14 cellular contexts compared by ENCODE assay signal in the genomic region with DNA sequence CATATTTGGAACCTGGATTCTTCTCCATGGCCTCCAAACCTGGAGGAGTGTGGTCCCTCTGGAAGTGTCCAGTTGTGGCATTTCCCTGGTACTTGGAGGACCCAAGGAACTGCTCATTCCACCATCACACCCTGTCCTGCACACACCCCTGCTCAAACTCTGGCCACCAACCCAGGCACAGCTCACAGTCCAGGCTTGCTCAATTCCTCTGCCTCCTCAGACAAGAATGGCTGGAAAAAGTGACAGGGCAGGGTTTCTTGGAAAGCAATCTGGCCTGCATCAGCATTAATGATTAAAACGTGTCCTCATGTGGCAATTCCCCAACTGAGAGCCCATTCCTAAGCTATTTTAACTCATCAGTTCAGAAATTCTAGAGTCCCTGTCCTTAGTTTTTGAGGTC. TPM values are rescaled to one million over a fixed set of nuclear protein-coding genes. Genes with fewer than 3 reads are reported as not detected.
DNase-seq lines count a peak whose midpoint lies in the region; ATAC-seq, FAIRE-seq and TF ChIP-seq lines count a peak whose summit lies in the region.
"Had no signal": no experiment of that assay in that cellular context is flagged by ENCODE, and none has a peak within 500 bp of the region (broad histone marks: within the 10 kb centered on the region; RNA-seq: fewer than 3 reads in every experiment).

No MANE protein-coding gene starts in this region.

- H3K27me3 ChIP-seq in right cardiac atrium (ENCODE audit: control insufficient read depth, insufficient read depth), result no peaks in the 10 kb centered on the region
- H3K27me3 ChIP-seq: ovary had no signal

- WGBS in right cardiac atrium, result 25% methylated on average over 1 of the region's 1 CpG

- H3K27ac ChIP-seq in coronary artery (no peak overlapping the region), right cardiac atrium (ENCODE audit: low read length) (no peak overlapping the region), kidney (ENCODE audit: low read depth in 2 of 2, low read length in 2 of 2) (no peak overlapping the region)
- H3K27ac ChIP-seq: ovary had no signal

- intact Hi-C loops in right cardiac atrium (cut with DNase I) (no loop called here), sciatic nerve (cut with DNase I) (no loop called here), kidney (cut with DNase I) (no loop called here)

- H3K4me3 ChIP-seq in coronary artery (no peak overlapping the region), right cardiac atrium (ENCODE audit: low read length) (no peak overlapping the region), kidney (ENCODE audit: low read length in 2 of 2) (no peak overlapping the region)
- H3K4me3 ChIP-seq: ovary had no signal

- TF ChIP-seq CTCF in AG09319 (IDR thresholded peaks at IDR 0.05; ENCODE audit: low read depth, low read length), result no peak
- TF ChIP-seq CTCF in coronary artery (IDR thresholded peaks at IDR 0.05), result no peak
- no peak for TF ChIP-seq CTCF in kidney (IDR thresholded peaks at IDR 0.05; ENCODE audit: borderline replicate concordance, extremely low read depth, insufficient read depth)

- DNase-seq in AG09319 (ENCODE audit: extremely low read depth, low read depth), result peak; percentile 73
- DNase-seq in coronary artery (ENCODE audit: low spot score), result peak; percentile 78
- DNase-seq in right cardiac atrium, result peak in 2 of 3 donors; percentile 64 to 74
- DNase-seq in sciatic nerve (ENCODE audit: low spot score), result peak; percentile 63
- no peak for DNase-seq in GM12891 (ENCODE audit: insufficient read length, low spot score)
- no peak for DNase-seq in kidney
- DNase-seq in activated CD8-positive, alpha-beta memory T cell treated with anti-CD3 and anti-CD28 coated beads for 24 hours, result no peak
- no peak for DNase-seq in activated naive CD4-positive, alpha-beta T cell (lab: John Stamatoyannopoulos, UW)
- DNase-seq: activated CD4-positive, alpha-beta memory T cell treated with anti-CD3 and anti-CD28 coated beads, Interleukin-2, amount 10 ng/mL, durations not matched to agents 7 days and 5 days; Calu3; NCI-H187; NCI-H526 treated with DMSO at 0.1 percent for 48 hours; ovary; substantia nigra had no signal

- ATAC-seq in right cardiac atrium, result peak; percentile 74 to 76
- peak; percentile 96 for ATAC-seq in sciatic nerve

- TF ChIP-seq POLR2A in GM12891 (IDR thresholded peaks at IDR 0.05; ENCODE audit: low read depth, low read length), result no peak

- FAIRE-seq in GM12891 (lab: Jason Lieb, UNC) (no peak), kidney (lab: Jason Lieb, UNC) (no peak)

- no peak overlapping the region for H3K9ac ChIP-seq in kidney (ENCODE audit: low read length in 2 of 2)

- H3K9me3 ChIP-seq in right cardiac atrium (ENCODE audit: control insufficient read depth, low read length) (no peaks in the 10 kb centered on the region), kidney (ENCODE audit: control insufficient read depth in 1 of 2, low read length in 2 of 2) (no peaks in the 10 kb centered on the region)
- H3K9me3 ChIP-seq: ovary had no signal

- H3K4me1 ChIP-seq in right cardiac atrium (ENCODE audit: control insufficient read depth, insufficient read depth, low read length) (no peaks in the 10 kb centered on the region), kidney (ENCODE audit: control insufficient read depth in 1 of 2, insufficient read depth in 1 of 2, low read depth in 1 of 2, low read length in 2 of 2) (no peaks in the 10 kb centered on the region)

- no peaks in the 10 kb centered on the region for H3K36me3 ChIP-seq in kidney (ENCODE audit: control insufficient read depth in 1 of 2, insufficient read depth in 2 of 2, low read length in 2 of 2)
- H3K36me3 ChIP-seq: ovary had no signal

TF ChIP-seq in GM12891, 5 proteins besides CTCF, POLR2A, EP300 and RAD21:
- TF ChIP-seq SPI1 (IDR thresholded peaks at IDR 0.05; ENCODE audit: low read depth, low read length) (no peak), POLR2AphosphoS5 (IDR thresholded peaks at IDR 0.05; ENCODE audit: low read depth, low read length) (no peak), PAX5 (IDR thresholded peaks at IDR 0.05; ENCODE audit: insufficient read depth, low read length, severe bottlenecking) (no peak), TAF1 (IDR thresholded peaks at IDR 0.05; ENCODE audit: low read depth, low read length) (no peak), POU2F2 (IDR thresholded peaks at IDR 0.05; ENCODE audit: low read depth, low read length) (no peak)

RNA-seq across cellular contexts. Expression of a gene that starts 17.2 kb away (rescaled TPM):
- total RNA-seq in right cardiac atrium, result 1 to 10 TPM; 7.3 to 9.9 (median 8.4) TPM
- 5.1 TPM for polyA plus RNA-seq in right cardiac atrium
- total RNA-seq in sciatic nerve, result 29.0 TPM
- 3.5 TPM for polyA plus RNA-seq in GM12891 (2012; ENCODE audit: low read depth, missing spikeins)
- total RNA-seq in kidney, result 35.7 TPM
- 23.6 TPM for polyA plus RNA-seq in kidney (ENCODE audit: insufficient read depth, low read depth, low replicate concordance)

Comparison
In these comparisons a context has a peak if more than half of its experiments do, and no peak if none do; other contexts are left out.
1. DNase-seq: peak in AG09319 (single experiment), coronary artery (single experiment), right cardiac atrium (2 of 3) and sciatic nerve (single experiment); none in GM12891 (single experiment), kidney (single experiment), activated CD8-positive, alpha-beta memory T cell treated with anti-CD3 and anti-CD28 coated beads for 24 hours (single experiment) and activated naive CD4-positive, alpha-beta T cell (0 of 4).